8 cellular contexts compared by ENCODE assay signal in genomic region chr19:35436477-35437141, GRCh38. TPM values are rescaled to one million over a fixed set of nuclear protein-coding genes. Genes with fewer than 3 reads are reported as not detected.
DNase-seq lines count a peak whose midpoint lies in the region; ATAC-seq, FAIRE-seq and TF ChIP-seq lines count a peak whose summit lies in the region.

No MANE protein-coding gene starts in this region.

- DNase-seq in NCI-H2171 treated with DMSO at 0.1 percent for 48 hours (lab: John Stamatoyannopoulos, UW): peak; percentile 42
- DNase-seq in NCI-H2171 (lab: John Stamatoyannopoulos, UW): no peak
- peak; percentile 22 for DNase-seq in RCC 7860 (ENCODE audit: low spot score)
- no peak for DNase-seq in SJCRH30

- no peaks in the 10 kb centered on the region for H3K79me2 ChIP-seq in parathyroid adenoma

- TF ChIP-seq CTCF in parathyroid adenoma (IDR thresholded peaks at IDR 0.05): no peak

- H3K4me3 ChIP-seq in parathyroid adenoma (ENCODE audit: low read depth, low read length): peak overlapping the region; percentile 2
- H3K4me3 ChIP-seq in SJCRH30: no peak overlapping the region

- H3K27ac ChIP-seq in parathyroid adenoma (peak overlapping the region; percentile 69), SJCRH30 (no peak overlapping the region)

- H2AFZ ChIP-seq in parathyroid adenoma: peak overlapping the region; percentile 68

- H3K4me1 ChIP-seq in parathyroid adenoma: peaks cover 51% of the 10 kb centered on the region
- H3K4me1 ChIP-seq in SJCRH30: no peaks in the 10 kb centered on the region

- FAIRE-seq in RCC 7860 (lab: Jason Lieb, UNC): no peak
- FAIRE-seq in endometrium (lab: Jason Lieb, UNC): peak; percentile 18

- H3K9ac ChIP-seq in parathyroid adenoma: no peak overlapping the region

- H3K9me3 ChIP-seq in parathyroid adenoma (ENCODE audit: control insufficient read depth, low read length) (no peaks in the 10 kb centered on the region), SJCRH30 (replicated peaks) (no peaks in the 10 kb centered on the region)

- H3K36me3 ChIP-seq in parathyroid adenoma (ENCODE audit: control insufficient read depth, insufficient read depth, low read length) (no peaks in the 10 kb centered on the region), SJCRH30 (no peaks in the 10 kb centered on the region)

- H3K27me3 ChIP-seq in parathyroid adenoma (ENCODE audit: control insufficient read depth, insufficient read depth, low read length): no peaks in the 10 kb centered on the region
- H3K27me3 ChIP-seq in SJCRH30: peaks cover 25% of the 10 kb centered on the region

- H3K4me2 ChIP-seq in parathyroid adenoma (ENCODE audit: low read length): peak overlapping the region; percentile 57

- no peak for ATAC-seq in GM21447 (IDR thresholded peaks at IDR 0.05; ENCODE audit: unreplicated experiment)
- ATAC-seq in GM18511 (IDR thresholded peaks at IDR 0.05; ENCODE audit: unreplicated experiment): no peak

RNA-seq across cellular contexts. Expression of gene FFAR2, which starts 11.4 kb away (rescaled TPM):
- not detected in 2 replicates for total RNA-seq in SJCRH30 (2014; rRNA removed; shearing (Covaris generic))

RNA-seq across cellular contexts. Expression of gene KRTDAP, which starts 53.7 kb away (rescaled TPM):
- total RNA-seq in SJCRH30 (2014; rRNA removed; shearing (Covaris generic)): not detected in 2 replicates

Comparison
In these comparisons a context has a peak if more than half of its experiments do, and no peak if none do; other contexts are left out.
1. DNase-seq: peak in NCI-H2171 treated with DMSO at 0.1 percent for 48 hours (single experiment) and RCC 7860 (single experiment); none in NCI-H2171 (single experiment) and SJCRH30 (0 of 2).